ENCODE assay signal across 21 cellular contexts in genomic region chr5:538271-538771, GRCh38. TPM values are rescaled to one million over a fixed set of nuclear protein-coding genes. Genes with fewer than 3 reads are reported as not detected.
DNase-seq lines count a peak whose midpoint lies in the region; ATAC-seq and TF ChIP-seq lines count a peak whose summit lies in the region.
"Had no signal": no experiment of that assay in that cellular context is flagged by ENCODE, and none has a peak within 500 bp of the region (broad histone marks: within the 10 kb centered on the region; RNA-seq: fewer than 3 reads in every experiment).

No MANE protein-coding gene starts in this region.

- H3K36me3 ChIP-seq in mucosa of descending colon (ENCODE audit: low read depth) (no peaks in the 10 kb centered on the region), aorta (ENCODE audit: control insufficient read depth in 1 of 2, insufficient read depth in 2 of 2, low read length in 1 of 2) (no peaks in the 10 kb centered on the region)
- H3K36me3 ChIP-seq: BLaER1 treated with 17β-estradiol and CSF1 and Interleukin-3, amounts not matched to agents 10 nM and 100 nM had no signal

- H3K27ac Mint-ChIP-seq in HFFc6: no peak overlapping the region
- H3K27ac Mint-ChIP-seq: CD4-positive, alpha-beta memory T cell had no signal

- H3K27me3 Mint-ChIP-seq in HFFc6 (ENCODE audit: insufficient read depth): peaks cover 32% of the 10 kb centered on the region

- no peak overlapping the region for H3K4me3 ChIP-seq in mucosa of descending colon
- no peak overlapping the region for H3K4me3 ChIP-seq in aorta (ENCODE audit: low read length in 2 of 2)
- H3K4me3 ChIP-seq: BLaER1 treated with 17β-estradiol and CSF1 and Interleukin-3, amounts not matched to agents 10 nM and 100 nM had no signal

- TF ChIP-seq CTCF in mucosa of descending colon (IDR thresholded peaks at IDR 0.05) (no peak), HFFc6 (IDR thresholded peaks at IDR 0.05) (no peak)

- no peak for ATAC-seq in activated CD4-positive, CD25-positive, alpha-beta regulatory T cell treated with anti-CD3 and anti-CD28 coated beads, Interleukin-2, amount 50 U/mL, for 24 hours
- ATAC-seq in left ventricle myocardium superior (no peak), left cardiac atrium (no peak), mucosa of descending colon (no peak), aorta (ENCODE audit: low FRiP score) (peak; percentile 36)

- no peak overlapping the region for H3K4me3 Mint-ChIP-seq in HFFc6
- H3K4me3 Mint-ChIP-seq: CD4-positive, alpha-beta memory T cell; H9 had no signal

- 90 to 94% methylated on average over 27 of the region's 27 CpGs for WGBS in aorta, 2 donors

- H3K4me1 ChIP-seq in mucosa of descending colon (ENCODE audit: low read depth) (no peaks in the 10 kb centered on the region), aorta (ENCODE audit: control insufficient read depth in 1 of 2, insufficient read depth in 2 of 2, low read length in 2 of 2) (no peaks in the 10 kb centered on the region)
- H3K4me1 ChIP-seq: Caco-2 had no signal

- H3K36me3 Mint-ChIP-seq in HFFc6 (ENCODE audit: low read depth): no peaks in the 10 kb centered on the region
- H3K36me3 Mint-ChIP-seq: CD4-positive, alpha-beta memory T cell had no signal

- H3K27me3 ChIP-seq in aorta (ENCODE audit: control insufficient read depth in 1 of 2, insufficient read depth in 2 of 2, low read length in 1 of 2): no peaks in the 10 kb centered on the region

- no peaks in the 10 kb centered on the region for H3K4me1 Mint-ChIP-seq in HFFc6 (ENCODE audit: low read depth)

- no peaks in the 10 kb centered on the region for H3K9me3 ChIP-seq in mucosa of descending colon
- H3K9me3 ChIP-seq in aorta (ENCODE audit: control insufficient read depth, low read length): no peaks in the 10 kb centered on the region
- H3K9me3 ChIP-seq: BLaER1 treated with 17β-estradiol and CSF1 and Interleukin-3, amounts not matched to agents 10 nM and 100 nM; Caco-2 had no signal

- no peaks in the 10 kb centered on the region for H3K9me3 Mint-ChIP-seq in HFFc6
- H3K9me3 Mint-ChIP-seq: CD4-positive, alpha-beta memory T cell; H9 had no signal

- no peak overlapping the region for H3K27ac ChIP-seq in aorta (ENCODE audit: low read depth in 1 of 2, low read length in 2 of 2)
- H3K27ac ChIP-seq: 22Rv1; BLaER1 treated with 17β-estradiol and CSF1 and Interleukin-3, amounts not matched to agents 10 nM and 100 nM had no signal

- intact Hi-C loops in left ventricle myocardium superior (cut with micrococcal nuclease): no loop called here
- intact Hi-C loops in left cardiac atrium (cut with DNase I): no loop called here
- intact Hi-C loops in mucosa of descending colon (cut with DNase I, micrococcal nuclease): no loop called here
- intact Hi-C loops in aorta (cut with DNase I): no loop called here

- DNase-seq in activated CD4-positive, CD25-positive, alpha-beta regulatory T cell treated with anti-CD3 and anti-CD28 coated beads, Interleukin-2, amount 50 U/mL, for 72 hours: peak; percentile 23
- DNase-seq in left ventricle myocardium superior (peak; percentile 22), left cardiac atrium (no peak), mucosa of descending colon (peak in 2 of 3 donors; percentile 14 to 48), aorta (peak; percentile 28 to 70), anterior cingulate cortex (lab: John Stamatoyannopoulos, UW) (no peak), HFFc6 (no peak)
- DNase-seq: ACHN; CD4-positive, alpha-beta memory T cell; DMS 273 treated with DMSO at 0.1 percent for 48 hours; H9; Kasumi-1; NCI-H1417 treated with DMSO at 0.1 percent for 48 hours; NCI-H187; NCI-H446; NCI-H526; SIG-M5 had no signal

RNA-seq across cellular contexts. Expression of gene SLC9A3, which starts 14.1 kb away (rescaled TPM):
- total RNA-seq in left ventricle myocardium superior: 1.3 TPM
- total RNA-seq in left cardiac atrium: under 1 TPM; 0.77 to 0.99 TPM
- total RNA-seq in mucosa of descending colon: 100 to 1,000 TPM in 1 of 3 donors, 10 to 100 TPM in 2; 29.2 to 272 (median 77.7) TPM
- under 1 TPM; 0.93 to 0.97 TPM for total RNA-seq in aorta
- polyA plus RNA-seq in aorta: 1 to 10 TPM in 1 of 2 donors, under 1 TPM in 1; 0.59 to 4.3 TPM
- total RNA-seq in HFFc6 (2021; fragmentation: NEBNext Ultra II Directional; extraction: Animal tissue kit (Norgen Biotek cat#: 25700)): under 1 TPM; 0.63 to 1.00 (median 0.74) TPM

Comparison
In these comparisons a context has a peak if more than half of its experiments do, and no peak if none do; other contexts are left out.
1. DNase-seq: peak in activated CD4-positive, CD25-positive, alpha-beta regulatory T cell treated with anti-CD3 and anti-CD28 coated beads, Interleukin-2, amount 50 U/mL, for 72 hours (single experiment), left ventricle myocardium superior (single experiment), mucosa of descending colon (2 of 3) and aorta (2 of 2); none in left cardiac atrium (single experiment), anterior cingulate cortex (0 of 58) and HFFc6 (single experiment).
2. RNA of gene SLC9A3, which starts 14.1 kb away (total RNA-seq): 29.2 to 272 TPM in mucosa of descending colon; 1.3 TPM in left ventricle myocardium superior (single experiment), 0.77 to 0.99 TPM in left cardiac atrium, 0.93 to 0.97 TPM in aorta and 0.63 to 1.00 TPM in HFFc6; every median in the first group is over 10 times any median in the second.